ENCODE assay signal across 8 cellular contexts in the genomic region with DNA sequence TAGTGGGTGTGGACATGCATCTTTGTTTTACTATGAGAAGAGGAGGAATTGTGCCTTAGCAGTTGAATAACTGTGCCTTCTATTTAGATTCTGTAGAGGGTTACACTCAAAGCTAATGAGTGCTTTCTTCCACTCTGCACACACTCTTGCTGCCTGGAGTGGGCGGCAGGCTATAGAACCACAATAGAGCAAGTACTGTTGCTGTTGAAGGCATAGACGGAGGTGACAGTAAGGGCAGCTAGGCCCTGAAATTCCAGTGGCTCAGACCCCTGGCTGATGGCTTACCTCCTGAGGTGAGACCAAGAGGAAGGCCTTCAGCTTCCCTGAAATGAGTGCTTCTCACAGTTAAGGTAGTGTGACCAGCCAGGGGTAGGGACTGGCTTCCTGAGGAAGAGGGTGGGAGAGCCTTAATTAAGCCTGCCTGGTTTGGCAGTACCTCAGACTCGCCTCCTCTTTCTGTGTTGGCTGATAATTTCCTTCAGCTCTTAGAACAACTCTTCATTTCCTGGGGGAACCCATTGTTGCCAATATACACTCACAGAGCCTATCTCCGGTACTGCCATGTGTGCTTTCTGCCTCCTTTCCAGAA. TPM values are rescaled to one million over a fixed set of nuclear protein-coding genes. Genes with fewer than 3 reads are reported as not detected.
A peak's percentile ranks its signal among the peaks of the same experiment; 100 is the strongest.
DNase-seq lines count a peak whose midpoint lies in the region; ATAC-seq and TF ChIP-seq lines count a peak whose summit lies in the region.

No MANE protein-coding gene starts in this region.

- peaks cover 3% of the 10 kb centered on the region for H3K9me3 Mint-ChIP-seq in activated CD4-positive, alpha-beta T cell treated with anti-CD3 and anti-CD28 coated beads, Interleukin-2, amount 10 ng/mL, durations not matched to agents 24 days and 14 days
- H3K9me3 Mint-ChIP-seq in stimulated activated memory B cell treated with anti-CD40 and anti-IgM and Interleukin-4, amounts not matched to agents 10 μg/mL and 1 μg/mL and 100 μg/mL, for 72 hours, result peaks cover 5% of the 10 kb centered on the region

- peak; percentile 75 for DNase-seq in activated CD4-positive, alpha-beta T cell treated with anti-CD3 and anti-CD28 coated beads, Interleukin-2, amount 10 ng/mL, durations not matched to agents 24 days and 14 days
- DNase-seq in heart right ventricle (peak in 1 of 2 donors; percentile 25), LoVo (ENCODE audit: low spot score) (no peak), T-helper 9 cell (no peak), NCI-H748 treated with DMSO at 0.1 percent for 48 hours (lab: John Stamatoyannopoulos, UW) (no peak)

- H3K27me3 ChIP-seq in heart right ventricle, result no peaks in the 10 kb centered on the region

- H3K36me3 Mint-ChIP-seq in activated CD4-positive, alpha-beta T cell treated with anti-CD3 and anti-CD28 coated beads, Interleukin-2, amount 10 ng/mL, durations not matched to agents 24 days and 14 days (ENCODE audit: low read depth), result peaks cover 27% of the 10 kb centered on the region
- H3K36me3 Mint-ChIP-seq in stimulated activated memory B cell treated with anti-CD40 and anti-IgM and Interleukin-4, amounts not matched to agents 10 μg/mL and 1 μg/mL and 100 μg/mL, for 72 hours, result peaks cover 24% of the 10 kb centered on the region

- H3K27me3 Mint-ChIP-seq in activated CD4-positive, alpha-beta T cell treated with anti-CD3 and anti-CD28 coated beads, Interleukin-2, amount 10 ng/mL, durations not matched to agents 24 days and 14 days, result no peaks in the 10 kb centered on the region
- H3K27me3 Mint-ChIP-seq in stimulated activated memory B cell treated with anti-CD40 and anti-IgM and Interleukin-4, amounts not matched to agents 10 μg/mL and 1 μg/mL and 100 μg/mL, for 72 hours, result no peaks in the 10 kb centered on the region

- no peaks in the 10 kb centered on the region for H3K36me3 ChIP-seq in heart right ventricle

- WGBS in heart right ventricle, 2 donors, result 39 to 45% methylated on average over 4 of the region's 4 CpGs

- ATAC-seq in HG02884 (IDR thresholded peaks at IDR 0.05; ENCODE audit: unreplicated experiment) (peak; percentile 59), heart right ventricle (peak; percentile 40 to 74 (median 64)), GM19397 (IDR thresholded peaks at IDR 0.05; ENCODE audit: unreplicated experiment) (no peak)
- peak; percentile 69 for ATAC-seq in stimulated activated memory B cell treated with anti-CD40 and anti-IgM and Interleukin-4, amounts not matched to agents 10 μg/mL and 1 μg/mL and 100 μg/mL, for 72 hours

- intact Hi-C loops in activated CD4-positive, alpha-beta T cell treated with anti-CD3 and anti-CD28 coated beads, Interleukin-2, amount 10 ng/mL, durations not matched to agents 24 days and 14 days (cut with micrococcal nuclease), result loop anchor here (1.0 kb wide), 3 partner anchors 11 to 40 kb away; no protein-coding TSS in a partner anchor
- intact Hi-C loops in heart right ventricle (cut with DNase I), result no loop called here

- H3K4me3 ChIP-seq in heart right ventricle, result peak overlapping the region in 1 of 10 donors; percentile 16

- peaks cover 80% of the 10 kb centered on the region for H3K4me1 Mint-ChIP-seq in activated CD4-positive, alpha-beta T cell treated with anti-CD3 and anti-CD28 coated beads, Interleukin-2, amount 10 ng/mL, durations not matched to agents 24 days and 14 days
- peaks cover 98% of the 10 kb centered on the region for H3K4me1 Mint-ChIP-seq in stimulated activated memory B cell treated with anti-CD40 and anti-IgM and Interleukin-4, amounts not matched to agents 10 μg/mL and 1 μg/mL and 100 μg/mL, for 72 hours

- peak overlapping the region; percentile 66 to 90 (median 75) for H3K27ac ChIP-seq in heart right ventricle

- H3K9me3 ChIP-seq in heart right ventricle, result peaks cover 0 to 7% (median 0%) of the 10 kb centered on the region in 11 donors

- no peak for TF ChIP-seq CTCF in heart right ventricle (IDR thresholded peaks at IDR 0.05)

- H3K27ac Mint-ChIP-seq in activated CD4-positive, alpha-beta T cell treated with anti-CD3 and anti-CD28 coated beads, Interleukin-2, amount 10 ng/mL, durations not matched to agents 24 days and 14 days, result peak overlapping the region; percentile 92
- peak overlapping the region; percentile 79 for H3K27ac Mint-ChIP-seq in stimulated activated memory B cell treated with anti-CD40 and anti-IgM and Interleukin-4, amounts not matched to agents 10 μg/mL and 1 μg/mL and 100 μg/mL, for 72 hours

- peak overlapping the region; percentile 73 for H3K4me3 Mint-ChIP-seq in activated CD4-positive, alpha-beta T cell treated with anti-CD3 and anti-CD28 coated beads, Interleukin-2, amount 10 ng/mL, durations not matched to agents 24 days and 14 days
- H3K4me3 Mint-ChIP-seq in stimulated activated memory B cell treated with anti-CD40 and anti-IgM and Interleukin-4, amounts not matched to agents 10 μg/mL and 1 μg/mL and 100 μg/mL, for 72 hours, result peak overlapping the region; percentile 7

- peaks cover 44 to 94% (median 84%) of the 10 kb centered on the region in 9 donors for H3K4me1 ChIP-seq in heart right ventricle

RNA-seq across cellular contexts. Expression of a gene that starts 24.7 kb away (rescaled TPM):
- 73.4 and 78.9 TPM in 2 replicates for total RNA-seq in activated CD4-positive, alpha-beta T cell treated with anti-CD3 and anti-CD28 coated beads, Interleukin-2, amount 10 ng/mL, durations not matched to agents 24 days and 14 days
- 10 to 100 TPM; 18.0 to 46.3 (median 25.5) TPM for total RNA-seq in heart right ventricle
- polyA plus RNA-seq in heart right ventricle, result 1 to 10 TPM; 5.9 to 8.4 TPM
